Comparison of ENCODE assay signal across 10 cellular contexts in the genomic region with DNA sequence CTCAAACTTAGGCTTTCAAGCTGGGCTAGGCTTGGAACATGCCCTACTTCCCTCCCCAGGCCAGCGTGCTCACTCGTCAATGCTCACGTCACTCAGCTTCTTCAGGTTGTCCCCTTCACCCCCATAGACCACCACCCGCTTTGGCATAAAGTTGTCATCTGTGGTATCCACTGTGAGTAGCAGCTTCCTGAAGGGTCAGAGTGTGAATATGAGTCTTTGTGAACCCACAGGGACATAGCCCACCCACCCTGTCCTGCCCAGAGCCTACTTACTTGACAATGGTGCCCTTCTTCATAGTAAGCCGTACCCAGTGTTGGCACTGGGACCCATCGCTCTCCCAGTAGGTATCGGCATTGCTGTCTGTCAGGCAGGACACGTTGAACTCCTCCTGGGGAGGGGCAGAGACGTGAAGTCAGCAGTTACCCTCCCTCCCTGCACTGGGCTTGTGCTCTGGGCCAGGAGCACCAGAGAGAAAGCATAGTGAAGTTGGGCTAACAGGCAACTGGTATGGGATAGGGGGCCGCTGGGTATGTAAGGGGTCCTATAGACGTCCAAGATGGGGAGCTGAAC. TPM values are rescaled to one million over a fixed set of nuclear protein-coding genes. Genes with fewer than 3 reads are reported as not detected.
DNase-seq lines count a peak whose midpoint lies in the region; ATAC-seq, FAIRE-seq and TF ChIP-seq lines count a peak whose summit lies in the region.
"Had no signal": no experiment of that assay in that cellular context is flagged by ENCODE, and none has a peak within 500 bp of the region (broad histone marks: within the 10 kb centered on the region; RNA-seq: fewer than 3 reads in every experiment).

No MANE protein-coding gene starts in this region.

- H3K4me3 ChIP-seq in BLaER1 treated with 17β-estradiol and CSF1 and Interleukin-3, amounts not matched to agents 10 nM and 100 nM = peak overlapping the region in 7 of 10 experiments; percentile 87 to 99 (median 96); a peak in 13 of 20 replicates
- H3K4me3 ChIP-seq in Loucy (ENCODE audit: low read length, poor library complexity, severe bottlenecking) (peak overlapping the region; percentile 86), colonic mucosa (no peak overlapping the region), neural cell (ENCODE audit: low read length) (peak overlapping the region; percentile 98), pancreas (peak overlapping the region in 2 of 4 donors; percentile 97 to 99)

- H3K9me3 ChIP-seq in BLaER1 treated with 17β-estradiol and CSF1 and Interleukin-3, amounts not matched to agents 10 nM and 100 nM (replicated peaks in 1 of 11) = no peaks in the 10 kb centered on the region
- H3K9me3 ChIP-seq in Loucy (ENCODE audit: insufficient read depth, low read depth, low read length) = no peaks in the 10 kb centered on the region
- no peaks in the 10 kb centered on the region for H3K9me3 ChIP-seq in colonic mucosa
- no peaks in the 10 kb centered on the region for H3K9me3 ChIP-seq in neural cell (ENCODE audit: low read length)
- no peaks in the 10 kb centered on the region for H3K9me3 ChIP-seq in pancreas
- H3K9me3 ChIP-seq: right lobe of liver had no signal

- no peak for FAIRE-seq in pancreas (lab: Jason Lieb, UNC)

- 89 to 92% methylated on average over 11 of the region's 11 CpGs for WGBS in pancreas, 2 donors

- H3K36me3 ChIP-seq in BLaER1 treated with 17β-estradiol and CSF1 and Interleukin-3, amounts not matched to agents 10 nM and 100 nM = peaks cover 49 to 65% (median 52%) of the 10 kb centered on the region in 11 experiments
- H3K36me3 ChIP-seq in Loucy (ENCODE audit: insufficient read depth, low read length) (peaks cover 13% of the 10 kb centered on the region; the same call in 1 of the 2 replicates), colonic mucosa (peaks cover 33% of the 10 kb centered on the region), neural cell (ENCODE audit: insufficient read depth, low read length) (peaks cover 5% of the 10 kb centered on the region), pancreas (peaks cover 3 to 45% (median 33%) of the 10 kb centered on the region in 3 donors)

- H3F3A ChIP-seq in Loucy (ENCODE audit: low read depth) (no peaks in the 10 kb centered on the region), neural cell (ENCODE audit: insufficient read depth, low read length, poor library complexity, severe bottlenecking) (no peaks in the 10 kb centered on the region)

- no peak for TF ChIP-seq CTCF in Loucy (conservative IDR thresholded peaks at IDR 0.05; ENCODE audit: low read length)
- no peak for TF ChIP-seq CTCF in colonic mucosa (IDR thresholded peaks at IDR 0.05)
- no peak for TF ChIP-seq CTCF in neural cell (IDR thresholded peaks at IDR 0.05; ENCODE audit: poor library complexity, severe bottlenecking)
- TF ChIP-seq CTCF in pancreas (IDR thresholded peaks at IDR 0.05) = no peak

- H3K27ac ChIP-seq in BLaER1 treated with 17β-estradiol and CSF1 and Interleukin-3, amounts not matched to agents 10 nM and 100 nM = no peak overlapping the region
- H3K27ac ChIP-seq in colonic mucosa (no peak overlapping the region), neural cell (ENCODE audit: low read length) (no peak overlapping the region), pancreas (no peak overlapping the region)
- H3K27ac ChIP-seq: right lobe of liver had no signal

- ATAC-seq in pancreas = no peak
- no peak for ATAC-seq in HG03280 (IDR thresholded peaks at IDR 0.05; ENCODE audit: unreplicated experiment)
- ATAC-seq: right lobe of liver had no signal

- H3K9ac ChIP-seq in BLaER1 treated with 17β-estradiol and CSF1 and Interleukin-3, amounts not matched to agents 10 nM and 100 nM = peak overlapping the region in 10 of 11 experiments; percentile 76 to 88 (median 85); a peak in 16 of 22 replicates
- H3K9ac ChIP-seq in Loucy (ENCODE audit: low read depth, low read length, poor library complexity, severe bottlenecking) = no peak overlapping the region
- peak overlapping the region; percentile 8 to 76 for H3K9ac ChIP-seq in colonic mucosa (ENCODE audit: low read depth in 2 of 2, low read length in 2 of 2)
- H3K9ac ChIP-seq in neural cell (ENCODE audit: low read length) = no peak overlapping the region

- H3K9me2 ChIP-seq in Loucy (replicated peaks; ENCODE audit: low read depth, low read length) (no peaks in the 10 kb centered on the region), neural cell (ENCODE audit: insufficient read depth, low read length) (no peaks in the 10 kb centered on the region)

- peaks cover 30 to 38% (median 34%) of the 10 kb centered on the region in 10 experiments for H3K4me1 ChIP-seq in BLaER1 treated with 17β-estradiol and CSF1 and Interleukin-3, amounts not matched to agents 10 nM and 100 nM
- peaks cover 33% of the 10 kb centered on the region for H3K4me1 ChIP-seq in Loucy (ENCODE audit: insufficient read depth, low read length, poor library complexity, severe bottlenecking)
- peaks cover 12% of the 10 kb centered on the region for H3K4me1 ChIP-seq in colonic mucosa
- H3K4me1 ChIP-seq in pancreas = peaks cover 0 to 24% (median 6%) of the 10 kb centered on the region in 3 donors

- TF ChIP-seq RAD21 in neural cell (conservative IDR thresholded peaks at IDR 0.05) = no peak

- no peak overlapping the region for H2AFZ ChIP-seq in Loucy (ENCODE audit: low read length)
- no peak overlapping the region for H2AFZ ChIP-seq in neural cell (ENCODE audit: low read depth, low read length)

- H3K27me3 ChIP-seq in BLaER1 treated with 17β-estradiol and CSF1 and Interleukin-3, amounts not matched to agents 10 nM and 100 nM = no peaks in the 10 kb centered on the region
- H3K27me3 ChIP-seq in Loucy (ENCODE audit: insufficient read depth, low read length, poor library complexity, severe bottlenecking) (no peaks in the 10 kb centered on the region), colonic mucosa (no peaks in the 10 kb centered on the region), neural cell (ENCODE audit: insufficient read depth, low read depth, low read length) (no peaks in the 10 kb centered on the region), pancreas (no peaks in the 10 kb centered on the region)
- H3K27me3 ChIP-seq: right lobe of liver had no signal

- H3K79me2 ChIP-seq in Loucy (ENCODE audit: insufficient read depth, low read length) = peaks cover 12% of the 10 kb centered on the region
- H3K79me2 ChIP-seq in neural cell (replicated peaks; ENCODE audit: insufficient read depth, low read length) = peaks cover 8% of the 10 kb centered on the region

- TF ChIP-seq EP300 in neural cell (conservative IDR thresholded peaks at IDR 0.05; ENCODE audit: poor library complexity, severe bottlenecking) = no peak

- peaks cover 0 to 22% (median 9%) of the 10 kb centered on the region in 11 experiments; a peak in 9 of 22 replicates for H4K20me1 ChIP-seq in BLaER1 treated with 17β-estradiol and CSF1 and Interleukin-3, amounts not matched to agents 10 nM and 100 nM
- H4K20me1 ChIP-seq in Loucy (ENCODE audit: insufficient read depth, low read length, poor library complexity, severe bottlenecking) (no peaks in the 10 kb centered on the region), neural cell (ENCODE audit: insufficient read depth) (no peaks in the 10 kb centered on the region)

- no peak for DNase-seq in colonic mucosa
- no peak for DNase-seq in cerebellum (ENCODE audit: low spot score)
- DNase-seq in pancreas = no peak
- no peak for DNase-seq in NCI-H2171 (lab: John Stamatoyannopoulos, UW)
- DNase-seq: NCI-H1930 had no signal

- intact Hi-C loops in colonic mucosa (cut with DNase I) = no loop called here
- intact Hi-C loops in pancreas (cut with DNase I) = loop anchor here in 1 of 3 donors (10.0 kb wide), 1 partner anchor 175 kb away; no protein-coding TSS in a partner anchor

- H3K4me2 ChIP-seq in BLaER1 treated with 17β-estradiol and CSF1 and Interleukin-3, amounts not matched to agents 10 nM and 100 nM = peak overlapping the region; percentile 91 to 99 (median 97)
- H3K4me2 ChIP-seq in Loucy (ENCODE audit: low read depth, low read length, poor library complexity, severe bottlenecking) (peak overlapping the region; percentile 98), neural cell (ENCODE audit: low read length) (peak overlapping the region; percentile 75)

TF ChIP-seq in neural cell, 6 proteins besides CTCF, POLR2A, EP300 and RAD21 (continues in another document):
- no peak for TF ChIP-seq EZH2 (IDR thresholded peaks at IDR 0.05; ENCODE audit: borderline replicate concordance, insufficient read depth, low read length, poor library complexity, severe bottlenecking)

RNA-seq across cellular contexts. Expression of a gene that starts 1.7 kb away (rescaled TPM):
- total RNA-seq in colonic mucosa (100 to 1,000 TPM in 1 of 2 donors, 10 to 100 TPM in 1; 89.1 to 103 TPM), cerebellum (13.5 TPM), pancreas (10 to 100 TPM; 23.5 to 36.4 (median 29.7) TPM)
- polyA plus RNA-seq in neural cell (9.6 and 9.7 TPM in 2 replicates), pancreas (10 to 100 TPM; 32.0 to 49.0 TPM)
- polyA minus RNA-seq in neural cell = 8.3 and 9.3 TPM in 2 replicates

RNA-seq across cellular contexts. Expression of a gene that starts 2.7 kb away (rescaled TPM):
- total RNA-seq in colonic mucosa (10 to 100 TPM; 41.7 to 43.5 TPM), cerebellum (36.8 TPM), pancreas (10 to 100 TPM; 16.9 to 36.6 (median 25.7) TPM)
- polyA plus RNA-seq in neural cell (87.3 and 96.9 TPM in 2 replicates), pancreas (10 to 100 TPM; 52.8 to 71.2 TPM)
- polyA minus RNA-seq in neural cell = 26.1 and 30.9 TPM in 2 replicates

RNA-seq across cellular contexts. Expression of a gene that starts 23.0 kb away (rescaled TPM):
- 10 to 100 TPM; 10.9 to 22.7 TPM for total RNA-seq in colonic mucosa
- polyA plus RNA-seq in neural cell = 28.0 and 38.6 TPM in 2 replicates
- 28.0 and 30.1 TPM in 2 replicates for polyA minus RNA-seq in neural cell
- total RNA-seq in cerebellum = 29.1 TPM
- 10 to 100 TPM in 4 of 6 donors, 1 to 10 TPM in 2; 7.7 to 14.6 (median 12.1) TPM for total RNA-seq in pancreas
- 1 to 10 TPM; 6.0 to 9.7 TPM for polyA plus RNA-seq in pancreas

Comparison
In these comparisons a context has a peak if more than half of its experiments do, and no peak if none do; other contexts are left out.
1. H3K9ac ChIP-seq: peak in BLaER1 treated with 17β-estradiol and CSF1 and Interleukin-3, amounts not matched to agents 10 nM and 100 nM (10 of 11) and colonic mucosa (2 of 2); none in Loucy (single experiment) and neural cell (single experiment).
2. Peak in every context shown above with its lines, with median percentiles within 50 percentile points of each other: H3K4me2 ChIP-seq.